ENCODE assay signal across 2 cellular contexts in the genomic region with DNA sequence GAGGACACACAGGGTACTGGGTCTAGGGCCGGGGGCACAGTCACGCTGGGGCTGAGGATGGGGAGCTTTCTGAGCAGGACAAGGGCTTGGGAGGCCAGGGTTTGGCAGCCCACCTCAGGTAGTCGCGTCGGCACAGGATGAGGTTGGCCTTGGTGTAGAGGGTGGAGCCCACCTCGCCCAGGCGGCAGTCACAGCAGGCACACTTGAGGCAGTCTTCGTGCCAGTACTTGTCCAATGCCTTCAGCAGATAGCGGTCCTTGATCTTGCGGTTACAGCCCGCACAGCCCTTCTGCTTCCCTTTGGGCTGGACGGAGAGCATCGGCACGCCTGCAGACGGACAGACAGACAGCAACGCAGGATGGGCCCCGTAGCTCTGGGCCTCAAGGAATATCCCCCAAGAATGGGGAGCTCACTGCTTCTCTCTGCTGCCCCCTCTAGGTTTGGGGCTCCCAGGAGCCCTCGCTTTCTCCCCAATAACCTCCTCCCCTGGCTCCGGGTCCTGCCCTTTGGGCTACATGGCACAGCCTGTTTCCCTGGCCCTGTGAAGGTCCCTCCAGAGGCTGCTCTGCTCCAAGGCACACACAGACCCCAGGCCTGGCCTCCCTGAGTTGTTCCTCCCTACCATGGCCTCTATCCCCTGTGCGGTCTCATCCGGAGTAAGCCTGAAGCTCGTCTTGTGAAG.
TF ChIP-seq lines count a peak whose summit lies in the region.

No MANE protein-coding gene starts in this region.

TF ChIP-seq in A549, 52 proteins besides CTCF, POLR2A, EP300 and RAD21 (continued from another document):
- no peak for TF ChIP-seq PBX3 (IDR thresholded peaks at IDR 0.05)

TF ChIP-seq in GM23338, 12 proteins besides CTCF, POLR2A, EP300 and RAD21:
- TF ChIP-seq EZH2 (IDR thresholded peaks at IDR 0.05; ENCODE audit: low read depth, unreplicated experiment) (no peak), JUNB (IDR thresholded peaks at IDR 0.05; ENCODE audit: unreplicated experiment) (no peak), POLR2AphosphoS5 (IDR thresholded peaks at IDR 0.05; ENCODE audit: low read depth) (no peak)
- TF ChIP-seq, protein P1, sequence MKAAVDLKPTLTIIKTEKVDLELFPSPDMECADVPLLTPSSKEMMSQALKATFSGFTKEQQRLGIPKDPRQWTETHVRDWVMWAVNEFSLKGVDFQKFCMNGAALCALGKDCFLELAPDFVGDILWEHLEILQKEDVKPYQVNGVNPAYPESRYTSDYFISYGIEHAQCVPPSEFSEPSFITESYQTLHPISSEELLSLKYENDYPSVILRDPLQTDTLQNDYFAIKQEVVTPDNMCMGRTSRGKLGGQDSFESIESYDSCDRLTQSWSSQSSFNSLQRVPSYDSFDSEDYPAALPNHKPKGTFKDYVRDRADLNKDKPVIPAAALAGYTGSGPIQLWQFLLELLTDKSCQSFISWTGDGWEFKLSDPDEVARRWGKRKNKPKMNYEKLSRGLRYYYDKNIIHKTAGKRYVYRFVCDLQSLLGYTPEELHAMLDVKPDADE (IDR thresholded peaks at IDR 0.05): no peak
